In the genomic region with DNA sequence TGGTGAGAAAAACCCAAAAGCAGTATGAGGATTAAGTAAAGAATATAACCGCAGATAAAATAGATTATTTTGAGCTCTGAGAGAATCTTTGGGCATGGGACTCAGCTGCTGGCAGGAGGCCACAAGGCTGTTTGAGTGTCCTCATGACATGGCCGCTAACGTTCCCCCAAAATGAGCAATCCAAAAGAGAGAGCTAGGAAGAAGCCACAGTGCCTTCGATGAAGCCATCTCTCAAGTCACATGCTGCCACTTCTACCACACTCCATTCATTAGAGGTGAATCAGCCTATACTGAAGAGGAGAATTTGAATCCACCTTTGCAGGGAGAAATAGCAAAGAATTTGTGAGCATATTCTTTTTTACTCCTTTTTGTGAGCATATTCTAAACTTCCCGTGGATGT, we compare ENCODE assay signal across 13 cellular contexts. TPM values are rescaled to one million over a fixed set of nuclear protein-coding genes. Genes with fewer than 3 reads are reported as not detected.
DNase-seq lines count a peak whose midpoint lies in the region; ATAC-seq and TF ChIP-seq lines count a peak whose summit lies in the region.
"Had no signal": no experiment of that assay in that cellular context is flagged by ENCODE, and none has a peak within 500 bp of the region (broad histone marks: within the 10 kb centered on the region; RNA-seq: fewer than 3 reads in every experiment).

No MANE protein-coding gene starts in this region.

- no peak overlapping the region for H2AFZ ChIP-seq in neuronal stem cell (ENCODE audit: low read length)

- peaks cover 13 to 22% of the 10 kb centered on the region in 2 donors for H3K4me1 Mint-ChIP-seq in effector memory CD8-positive, alpha-beta T cell (ENCODE audit: low read depth in 2 of 2)
- peaks cover 12% of the 10 kb centered on the region for H3K4me1 Mint-ChIP-seq in T-helper 17 cell
- peaks cover 30% of the 10 kb centered on the region for H3K4me1 Mint-ChIP-seq in CD4-positive, alpha-beta T cell (ENCODE audit: low read depth)
- H3K4me1 Mint-ChIP-seq: naive B cell had no signal

- TF ChIP-seq POLR2A in Peyer's patch (IDR thresholded peaks at IDR 0.05) (no peak), esophagus squamous epithelium (IDR thresholded peaks at IDR 0.05) (no peak)

- H3K79me1 ChIP-seq in neuronal stem cell (ENCODE audit: low read depth, low read length): no peaks in the 10 kb centered on the region

- no peak overlapping the region for H2BK5ac ChIP-seq in neuronal stem cell (ENCODE audit: low read length)

- no peak overlapping the region for H3K9ac ChIP-seq in neuronal stem cell (ENCODE audit: low read depth, low read length, poor library complexity)

- H3K27ac ChIP-seq in Peyer's patch: peak overlapping the region; percentile 38 to 84 (median 50)
- H3K27ac ChIP-seq in esophagus squamous epithelium: peak overlapping the region; percentile 40 to 87 (median 84)
- peak overlapping the region; percentile 2 for H3K27ac ChIP-seq in neuronal stem cell (replicated peaks; ENCODE audit: low read length)
- no peak overlapping the region for H3K27ac ChIP-seq in CD4-positive, alpha-beta T cell (ENCODE audit: low read depth, low read length)

- no peaks in the 10 kb centered on the region for H3K27me3 Mint-ChIP-seq in effector memory CD8-positive, alpha-beta T cell
- H3K27me3 Mint-ChIP-seq in T-helper 17 cell: no peaks in the 10 kb centered on the region
- no peaks in the 10 kb centered on the region for H3K27me3 Mint-ChIP-seq in CD4-positive, alpha-beta T cell
- H3K27me3 Mint-ChIP-seq: naive B cell had no signal

- POLR2A ChIA-PET in AG04449 (lab: Yijun Ruan, JAX): interaction anchor here (0.6 to 1.1 kb wide), 3 partner anchors 100 to 137 kb away, joined by 3 to 4 read pairs (median 3); partner anchors contain the start of gene UBE2G1
- POLR2A ChIA-PET in CD4-positive, alpha-beta T cell (lab: Charles Lee): no interaction called here

- H3K36me3 ChIP-seq in Peyer's patch (peaks cover 0 to 17% (median 0%) of the 10 kb centered on the region in 3 donors), esophagus squamous epithelium (peaks cover 0 to 48% (median 5%) of the 10 kb centered on the region in 3 donors), neuronal stem cell (replicated peaks in 1 of 2; ENCODE audit: control insufficient read depth in 2 of 2, insufficient read depth in 2 of 2, low read length in 2 of 2) (peaks cover 2 to 80% of the 10 kb centered on the region in 2 donors)

- no peak overlapping the region for H3K18ac ChIP-seq in neuronal stem cell (ENCODE audit: low read length)

- H3K14ac ChIP-seq in neuronal stem cell (ENCODE audit: low read length): no peak overlapping the region

- H3K4ac ChIP-seq in neuronal stem cell (ENCODE audit: low read length): no peak overlapping the region

- H2AK5ac ChIP-seq in neuronal stem cell (ENCODE audit: low read depth, low read length): no peak overlapping the region

- H3K9me3 ChIP-seq in Peyer's patch (no peaks in the 10 kb centered on the region), esophagus squamous epithelium (no peaks in the 10 kb centered on the region), neuronal stem cell (replicated peaks in 1 of 2; ENCODE audit: control insufficient read depth in 2 of 2, insufficient read depth in 1 of 2, low read depth in 1 of 2, low read length in 2 of 2) (no peaks in the 10 kb centered on the region), T-helper 17 cell (ENCODE audit: control insufficient read depth, low read length, poor library complexity, severe bottlenecking) (no peaks in the 10 kb centered on the region)
- H3K9me3 ChIP-seq in CD4-positive, alpha-beta T cell (ENCODE audit: control insufficient read depth, low read length): no peaks in the 10 kb centered on the region
- H3K9me3 ChIP-seq: testis had no signal

- H4K8ac ChIP-seq in neuronal stem cell (ENCODE audit: low read depth, low read length): no peak overlapping the region

- H3K9me3 Mint-ChIP-seq in effector memory CD8-positive, alpha-beta T cell: no peaks in the 10 kb centered on the region
- no peaks in the 10 kb centered on the region for H3K9me3 Mint-ChIP-seq in CD4-positive, alpha-beta T cell
- H3K9me3 Mint-ChIP-seq: activated T-cell treated with anti-CD3 and anti-CD28 coated beads, Interleukin-2, amount 50 U/mL, for 4 hours; naive B cell had no signal

- no peak for DNase-seq in AG04449 (ENCODE audit: low read depth, low spot score)
- no peak for DNase-seq in Peyer's patch
- no peak for DNase-seq in esophagus squamous epithelium (lab: John Stamatoyannopoulos, UW)
- no peak for DNase-seq in neuronal stem cell (ENCODE audit: low spot score)
- no peak for DNase-seq in effector memory CD8-positive, alpha-beta T cell
- no peak for DNase-seq in T-helper 17 cell
- DNase-seq in CD4-positive, alpha-beta T cell: no peak
- DNase-seq: activated T-cell treated with anti-CD3 and anti-CD28 coated beads, Interleukin-2, amount 50 U/mL, for 4 hours; COR-L47; naive B cell; NCI-H510A treated with DMSO at 0.1 percent for 48 hours had no signal

- H3K4me3 Mint-ChIP-seq in effector memory CD8-positive, alpha-beta T cell: no peak overlapping the region
- no peak overlapping the region for H3K4me3 Mint-ChIP-seq in T-helper 17 cell
- H3K4me3 Mint-ChIP-seq in CD4-positive, alpha-beta T cell: no peak overlapping the region
- H3K4me3 Mint-ChIP-seq: activated T-cell treated with anti-CD3 and anti-CD28 coated beads, Interleukin-2, amount 50 U/mL, for 4 hours; naive B cell had no signal

- H3K4me1 ChIP-seq in Peyer's patch (peaks cover 0 to 14% (median 0%) of the 10 kb centered on the region in 4 donors), esophagus squamous epithelium (peaks cover 16 to 42% (median 16%) of the 10 kb centered on the region in 3 donors), neuronal stem cell (ENCODE audit: control insufficient read depth in 2 of 2, insufficient read depth in 1 of 2, low read depth in 1 of 2, low read length in 2 of 2) (no peaks in the 10 kb centered on the region)

- H4K91ac ChIP-seq in neuronal stem cell (ENCODE audit: low read depth, low read length, poor library complexity): no peak overlapping the region

- H3K4me3 ChIP-seq in AG04449 (ENCODE audit: low read depth, low read length) (peak overlapping the region; percentile 26), Peyer's patch (no peak overlapping the region), esophagus squamous epithelium (peak overlapping the region in 1 of 4 donors; percentile 31), neuronal stem cell (ENCODE audit: low read length in 2 of 2) (no peak overlapping the region)
- H3K4me3 ChIP-seq: testis had no signal

- no peak overlapping the region for H3K4me2 ChIP-seq in neuronal stem cell (ENCODE audit: insufficient read depth, low read length, poor library complexity, severe bottlenecking)

- no peak overlapping the region for H2BK15ac ChIP-seq in neuronal stem cell (ENCODE audit: low read length)

- CTCF ChIA-PET in AG04449 (lab: Yijun Ruan, JAX): interaction anchor here (1.1 to 4.4 kb wide), 8 partner anchors 10 to 184 kb away, joined by 3 to 31 read pairs (median 4); no protein-coding TSS in a partner anchor
- CTCF ChIA-PET in CD4-positive, alpha-beta T cell (lab: Charles Lee): interaction anchor here (1.0 kb wide), 1 partner anchor 14 kb away, joined by 4 read pairs; no protein-coding TSS in a partner anchor

- H2BK12ac ChIP-seq in neuronal stem cell (ENCODE audit: low read length): no peak overlapping the region

- no peak overlapping the region for H2BK120ac ChIP-seq in neuronal stem cell (ENCODE audit: low read depth, low read length)

- intact Hi-C loops in esophagus squamous epithelium (cut with DNase I): no loop called here
- intact Hi-C loops in CD4-positive, alpha-beta T cell (cut with DNase I, micrococcal nuclease): no loop called here

- no peak overlapping the region for H3K23ac ChIP-seq in neuronal stem cell (ENCODE audit: low read depth, low read length, poor library complexity)

- no peak for ATAC-seq in effector memory CD8-positive, alpha-beta T cell (replicated peaks)
- ATAC-seq in HG02571 (IDR thresholded peaks at IDR 0.05; ENCODE audit: unreplicated experiment) (no peak), T-helper 17 cell (no peak)
- ATAC-seq in CD4-positive, alpha-beta T cell (ENCODE audit: poor library complexity): no peak
- ATAC-seq: activated T-cell treated with anti-CD3 and anti-CD28 coated beads, Interleukin-2, amount 50 U/mL, for 4 hours had no signal

- TF ChIP-seq CTCF in AG04449 (IDR thresholded peaks at IDR 0.05; ENCODE audit: insufficient read depth, low read length, missing control alignments) (no peak), Peyer's patch (IDR thresholded peaks at IDR 0.05) (no peak), esophagus squamous epithelium (IDR thresholded peaks at IDR 0.05) (no peak)
- TF ChIP-seq CTCF in CD4-positive, alpha-beta T cell (IDR thresholded peaks at IDR 0.05): no peak

- WGBS in esophagus squamous epithelium, 2 donors: 41 to 45% methylated on average over 5 of the region's 5 CpGs
- WGBS in neuronal stem cell (ENCODE audit: extremely low coverage in 2 of 2, insufficient read length in 2 of 2, insufficient replicate concordance in 1 of 2), 2 donors: no CpG with 5 or more reads among the region's 5 CpGs

- peaks cover 31% of the 10 kb centered on the region for H3K36me3 Mint-ChIP-seq in effector memory CD8-positive, alpha-beta T cell (ENCODE audit: insufficient read depth)
- no peaks in the 10 kb centered on the region for H3K36me3 Mint-ChIP-seq in T-helper 17 cell (ENCODE audit: low read depth)
- H3K36me3 Mint-ChIP-seq in CD4-positive, alpha-beta T cell (ENCODE audit: low read depth): peaks cover 52% of the 10 kb centered on the region

- H3K27ac Mint-ChIP-seq in effector memory CD8-positive, alpha-beta T cell: peak overlapping the region in 1 of 2 donors; percentile 46
- no peak overlapping the region for H3K27ac Mint-ChIP-seq in T-helper 17 cell
- no peak overlapping the region for H3K27ac Mint-ChIP-seq in CD4-positive, alpha-beta T cell

- H3K27me3 ChIP-seq in Peyer's patch (no peaks in the 10 kb centered on the region), esophagus squamous epithelium (no peaks in the 10 kb centered on the region), neuronal stem cell (ENCODE audit: control insufficient read depth in 3 of 3, insufficient read depth in 3 of 3, low read depth in 1 of 3, low read length in 3 of 3) (no peaks in the 10 kb centered on the region)
- no peaks in the 10 kb centered on the region for H3K27me3 ChIP-seq in CD4-positive, alpha-beta T cell (ENCODE audit: control insufficient read depth, insufficient read depth, low read length)
- H3K27me3 ChIP-seq: testis had no signal

RNA-seq across cellular contexts. Expression of gene ANKFY1, which starts 34.2 kb away (rescaled TPM):
- total RNA-seq in Peyer's patch (10 to 100 TPM; 40.8 to 57.1 (median 48.5) TPM), esophagus squamous epithelium (10 to 100 TPM; 21.0 to 34.7 (median 26.4) TPM), T-helper 17 cell (10 to 100 TPM; 51.2 to 54.0 TPM)
- 17.7 TPM for polyA plus RNA-seq in neuronal stem cell (2013, experiment 1 of 2)
- polyA plus RNA-seq in neuronal stem cell (2013, experiment 2 of 2): 18.3 TPM
- 10 to 100 TPM; 31.8 to 39.1 TPM for total RNA-seq in CD4-positive, alpha-beta T cell
